In genomic region chr1:40956397-40956796, GRCh38 we compare ENCODE assay signal across 16 cellular contexts.
"Had no signal": no experiment of that assay in that cellular context is flagged by ENCODE, and none has a peak within 500 bp of the region (broad histone marks: within the 10 kb centered on the region; RNA-seq: fewer than 3 reads in every experiment).

No MANE protein-coding gene starts in this region.

- H3K27ac Mint-ChIP-seq: activated CD4-positive, alpha-beta T cell treated with anti-CD3 and anti-CD28 coated beads, Interleukin-2, amount 10 ng/mL, durations not matched to agents 24 days and 14 days; activated CD8-positive, alpha-beta T cell treated with anti-CD3 and anti-CD28 coated beads, Interleukin-2, amount 10 ng/mL, durations not matched to agents 7 days and 5 days; activated naive CD8-positive, alpha-beta T cell treated with anti-CD3 and anti-CD28 coated beads for 36 hours; mesothelial cell of epicardium had no signal

- DNase-seq: activated CD4-positive, alpha-beta T cell treated with anti-CD3 and anti-CD28 coated beads, Interleukin-2, amount 10 ng/mL, durations not matched to agents 24 days and 14 days; activated CD4-positive, CD25-positive, alpha-beta regulatory T cell; activated CD8-positive, alpha-beta memory T cell treated with anti-CD3 and anti-CD28 coated beads, Interleukin-2, amount 50 U/mL, for 48 hours; activated CD8-positive, alpha-beta T cell treated with anti-CD3 and anti-CD28 coated beads, Interleukin-2, amount 10 ng/mL, durations not matched to agents 7 days and 5 days; activated gamma-delta T cell treated with Interleukin-2 at 50 U/mL for 16 hours; activated naive CD8-positive, alpha-beta T cell treated with anti-CD3 and anti-CD28 coated beads for 36 hours; brain microvascular endothelial cell; cortex of kidney; effector CD8-positive, alpha-beta T cell; esophagus squamous epithelium; hypothalamus; ovary; stimulated activated CD4-positive, alpha-beta T cell treated with anti-CD3 and anti-CD28 coated beads, Interleukin-2, amount 100 ng/mL, for 24 hours had no signal

- ATAC-seq: activated CD8-positive, alpha-beta T cell treated with anti-CD3 and anti-CD28 coated beads, Interleukin-2, amount 10 ng/mL, durations not matched to agents 7 days and 5 days had no signal

- H3K9me3 Mint-ChIP-seq: activated CD4-positive, alpha-beta T cell treated with anti-CD3 and anti-CD28 coated beads, Interleukin-2, amount 10 ng/mL, durations not matched to agents 24 days and 14 days; activated naive CD8-positive, alpha-beta T cell treated with anti-CD3 and anti-CD28 coated beads for 36 hours; central memory CD8-positive, alpha-beta T cell; neural crest cell had no signal

- H3K4me3 Mint-ChIP-seq: activated CD4-positive, alpha-beta T cell treated with anti-CD3 and anti-CD28 coated beads, Interleukin-2, amount 10 ng/mL, durations not matched to agents 24 days and 14 days; activated CD8-positive, alpha-beta T cell treated with anti-CD3 and anti-CD28 coated beads, Interleukin-2, amount 10 ng/mL, durations not matched to agents 7 days and 5 days; activated naive CD8-positive, alpha-beta T cell treated with anti-CD3 and anti-CD28 coated beads for 36 hours; central memory CD8-positive, alpha-beta T cell; mesothelial cell of epicardium; neural crest cell had no signal

- H3K4me1 Mint-ChIP-seq: mesothelial cell of epicardium, neural crest cell had no signal

- H3K36me3 Mint-ChIP-seq: activated naive CD8-positive, alpha-beta T cell treated with anti-CD3 and anti-CD28 coated beads for 36 hours; mesothelial cell of epicardium had no signal
